14 cellular contexts compared by ENCODE assay signal in genomic region chr17:5919104-5919503, GRCh38.
DNase-seq lines count a peak whose midpoint lies in the region; FAIRE-seq and TF ChIP-seq lines count a peak whose summit lies in the region.
"Had no signal": no experiment of that assay in that cellular context is flagged by ENCODE, and none has a peak within 500 bp of the region (broad histone marks: within the 10 kb centered on the region; RNA-seq: fewer than 3 reads in every experiment).

No MANE protein-coding gene starts in this region.

- no peak overlapping the region for H2BK120ac ChIP-seq in H1 (replicated peaks; ENCODE audit: low read depth, low read length)

- TF ChIP-seq CTCF in H1 (IDR thresholded peaks at IDR 0.05; ENCODE audit: control extremely low read depth in 1 of 3, insufficient read depth in 1 of 3, low read depth in 1 of 3, low read length in 3 of 3) (no peak), spleen (IDR thresholded peaks at IDR 0.05 in 8 of 11, conservative IDR thresholded peaks at IDR 0.05 in 3 of 11) (no peak), MM.1S (IDR thresholded peaks at IDR 0.05; ENCODE audit: low read length) (no peak)

- no peak overlapping the region for H3K14ac ChIP-seq in H1 (ENCODE audit: insufficient read length)

- H3K27ac ChIP-seq in H1 (ENCODE audit: low read depth, low read length) (no peak overlapping the region), spleen (no peak overlapping the region), MM.1S (ENCODE audit: low read length) (no peak overlapping the region)
- no peak overlapping the region for H3K27ac ChIP-seq in CD8-positive, alpha-beta memory T cell (ENCODE audit: low read depth, low read length)
- H3K27ac ChIP-seq: BLaER1 treated with 17β-estradiol and CSF1 and Interleukin-3, amounts not matched to agents 10 nM and 100 nM had no signal

- H3K4me3 Mint-ChIP-seq in CD8-positive, alpha-beta memory T cell, result no peak overlapping the region
- H3K4me3 Mint-ChIP-seq: CD8-positive, alpha-beta T cell had no signal

- H3K56ac ChIP-seq in H1 (replicated peaks; ENCODE audit: insufficient read length, low read depth, low read length), result no peak overlapping the region

- peaks cover 7% of the 10 kb centered on the region for H3K4me1 ChIP-seq in HAP-1
- peaks cover 3 to 8% (median 4%) of the 10 kb centered on the region in 4 experiments for H3K4me1 ChIP-seq in H1 (replicated peaks in 1 of 4; ENCODE audit: control insufficient read depth in 3 of 4, insufficient read depth in 4 of 4, low read length in 3 of 4)
- no peaks in the 10 kb centered on the region for H3K4me1 ChIP-seq in spleen
- H3K4me1 ChIP-seq in MM.1S (ENCODE audit: low read length), result no peaks in the 10 kb centered on the region
- H3K4me1 ChIP-seq in CD8-positive, alpha-beta memory T cell (ENCODE audit: insufficient read depth, low read length), result no peaks in the 10 kb centered on the region
- H3K4me1 ChIP-seq: BLaER1 treated with 17β-estradiol and CSF1 and Interleukin-3, amounts not matched to agents 10 nM and 100 nM had no signal

- no peak overlapping the region for H2BK20ac ChIP-seq in H1 (ENCODE audit: low read length)

- CTCF ChIA-PET in H1 (lab: Charles Lee; ENCODE audit: partially characterized antibody), result no interaction called here
- CTCF ChIA-PET in CD8-positive, alpha-beta memory T cell (lab: Charles Lee), result no interaction called here

- no peaks in the 10 kb centered on the region for H3K9me3 Mint-ChIP-seq in CD8-positive, alpha-beta memory T cell
- H3K9me3 Mint-ChIP-seq: CD8-positive, alpha-beta T cell had no signal

- H3K9ac ChIP-seq in H1 (replicated peaks in 1 of 4; ENCODE audit: extremely low read depth in 1 of 4, low read depth in 3 of 4, low read length in 3 of 4) (no peak overlapping the region), MM.1S (ENCODE audit: low read length) (no peak overlapping the region)
- H3K9ac ChIP-seq: BLaER1 treated with 17β-estradiol and CSF1 and Interleukin-3, amounts not matched to agents 10 nM and 100 nM had no signal

- H3K9me2 ChIP-seq in MM.1S (replicated peaks; ENCODE audit: insufficient read depth, low read length), result no peaks in the 10 kb centered on the region

- H3K18ac ChIP-seq in H1 (ENCODE audit: extremely low read depth, low read length), result 0 out of 2 replicates have a peak overlapping the region, but pooled peaks have one; percentile 44

- 8 to 100% methylated on average over 1 to 4 of the region's 4 CpGs for WGBS in H1 (ENCODE audit: extremely low coverage in 1 of 2, insufficient coverage in 1 of 2, insufficient read length in 1 of 2, insufficient replicate concordance in 2 of 2, low coverage in 1 of 2, low lambda C conversion rate in 2 of 2, missing lambda C conversion rate in 1 of 2), 2 experiments
- WGBS in spleen, 5 donors, result 62 to 70% (median 68%) methylated on average over 4 of the region's 4 CpGs

- H2BK12ac ChIP-seq in H1 (ENCODE audit: low read depth, low read length), result no peak overlapping the region

- DNase-seq in HAP-1 (ENCODE audit: low spot score in 2 of 2) (peak; percentile 61 to 72), H1 (ENCODE audit: low read depth in 1 of 2, low spot score in 2 of 2) (peak in 1 of 2 experiments; percentile 29), iPS-NIHi11 (ENCODE audit: low spot score) (peak; percentile 62), spleen (peak; percentile 0), NCI-H1417 (lab: John Stamatoyannopoulos, UW) (no peak), MM.1S (no peak)
- no peak for DNase-seq in CD8-positive, alpha-beta memory T cell
- DNase-seq: CD8-positive, alpha-beta T cell; NCI-H1105; NCI-H1694 treated with DMSO at 0.1 percent for 48 hours; NK-92 treated with Interleukin-12 subunit alpha and Interleukin-12 subunit beta, amount 100 ng/mL, for 24 hours had no signal

- no peaks in the 10 kb centered on the region for H3K79me1 ChIP-seq in H1 (ENCODE audit: low read depth, low read length)

- TF ChIP-seq RAD21 in H1 (IDR thresholded peaks at IDR 0.05 in 1 of 2, conservative IDR thresholded peaks at IDR 0.05 in 1 of 2; ENCODE audit: low read depth in 2 of 2, low read length in 2 of 2), result no peak; a peak in 1 of 4 replicates

- H2BK15ac ChIP-seq in H1 (ENCODE audit: low read length), result no peak overlapping the region

- POLR2A ChIA-PET in H1 (lab: Charles Lee; ENCODE audit: partially characterized antibody), result no interaction called here
- POLR2A ChIA-PET in CD8-positive, alpha-beta memory T cell (lab: Charles Lee), result no interaction called here

- H3F3A ChIP-seq in MM.1S (ENCODE audit: insufficient read depth, low read length), result no peaks in the 10 kb centered on the region

- H4K91ac ChIP-seq in H1 (replicated peaks; ENCODE audit: insufficient read length, low read length), result no peak overlapping the region

- in situ Hi-C loops in HAP-1 (cut with MboI; ENCODE audit: low sequenced_read_pairs), result no loop called here

- H3K4me2 ChIP-seq in H1 (ENCODE audit: insufficient read depth in 1 of 2, low read depth in 2 of 2, low read length in 2 of 2) (peak overlapping the region; percentile 33 to 48; a peak in 2 of 4 replicates), MM.1S (ENCODE audit: low read depth, low read length) (no peak overlapping the region)
- H3K4me2 ChIP-seq: BLaER1 treated with 17β-estradiol and CSF1 and Interleukin-3, amounts not matched to agents 10 nM and 100 nM had no signal

- H4K20me1 ChIP-seq in H1 (replicated peaks in 1 of 2; ENCODE audit: control insufficient read depth in 1 of 2, insufficient read depth in 2 of 2, low read length in 2 of 2) (no peaks in the 10 kb centered on the region), MM.1S (ENCODE audit: insufficient read depth, low read length) (no peaks in the 10 kb centered on the region)
- H4K20me1 ChIP-seq: BLaER1 treated with 17β-estradiol and CSF1 and Interleukin-3, amounts not matched to agents 10 nM and 100 nM had no signal

- H2AK5ac ChIP-seq in H1 (ENCODE audit: low read depth, low read length), result no peak overlapping the region

- no peak overlapping the region for H2AFZ ChIP-seq in H1 (ENCODE audit: low read length)
- no peak overlapping the region for H2AFZ ChIP-seq in MM.1S (ENCODE audit: low read length)

- H3K79me2 ChIP-seq in H1 (ENCODE audit: control insufficient read depth in 1 of 2, insufficient read depth in 2 of 2, low read length in 2 of 2) (no peaks in the 10 kb centered on the region), MM.1S (ENCODE audit: low read length) (no peaks in the 10 kb centered on the region)

- no peak overlapping the region for H3K23ac ChIP-seq in H1 (ENCODE audit: insufficient read length)

- no peak for TF ChIP-seq EP300 in H1 (IDR thresholded peaks at IDR 0.05; ENCODE audit: borderline replicate concordance in 1 of 2, low read depth in 2 of 2, low read length in 2 of 2)

- H3K27me3 ChIP-seq in HAP-1 (ENCODE audit: low read depth) (no peaks in the 10 kb centered on the region), H1 (replicated peaks in 1 of 4; ENCODE audit: control insufficient read depth in 3 of 4, extremely low read depth in 1 of 4, insufficient read depth in 3 of 4, low read length in 3 of 4) (no peaks in the 10 kb centered on the region), spleen (replicated peaks in 1 of 7) (peaks cover 0 to 14% (median 0%) of the 10 kb centered on the region in 7 donors), MM.1S (replicated peaks; ENCODE audit: insufficient read depth, low read length) (no peaks in the 10 kb centered on the region)
- H3K27me3 ChIP-seq in CD8-positive, alpha-beta memory T cell (ENCODE audit: insufficient read depth, low read length, poor library complexity, severe bottlenecking), result no peaks in the 10 kb centered on the region
- H3K27me3 ChIP-seq: BLaER1 treated with 17β-estradiol and CSF1 and Interleukin-3, amounts not matched to agents 10 nM and 100 nM had no signal

- H4K8ac ChIP-seq in H1 (ENCODE audit: extremely low read depth, insufficient read depth, low read length), result no peak overlapping the region

- intact Hi-C loops in spleen (cut with DNase I; ENCODE audit: low total_unique reads), result no loop called here

- H3K23me2 ChIP-seq in H1 (ENCODE audit: low read depth, low read length), result no peaks in the 10 kb centered on the region

- H3K36me3 ChIP-seq in HAP-1 (replicated peaks), result no peaks in the 10 kb centered on the region
- no peaks in the 10 kb centered on the region for H3K36me3 ChIP-seq in H1 (ENCODE audit: control insufficient read depth in 2 of 4, insufficient read depth in 4 of 4, low read length in 3 of 4)
- no peaks in the 10 kb centered on the region for H3K36me3 ChIP-seq in spleen
- no peaks in the 10 kb centered on the region for H3K36me3 ChIP-seq in MM.1S (replicated peaks; ENCODE audit: insufficient read depth, low read length)
- H3K36me3 ChIP-seq in CD8-positive, alpha-beta memory T cell (ENCODE audit: insufficient read depth, low read length), result no peaks in the 10 kb centered on the region
- H3K36me3 ChIP-seq: BLaER1 treated with 17β-estradiol and CSF1 and Interleukin-3, amounts not matched to agents 10 nM and 100 nM had no signal

- FAIRE-seq in H1 (lab: Jason Lieb, UNC), result peak; percentile 19
- FAIRE-seq: K562, RCC 7860 had no signal

- H3K4me3 ChIP-seq in HAP-1, result no peak overlapping the region
- peak overlapping the region in 1 of 4 experiments; percentile 26; a peak in 1 of 8 replicates for H3K4me3 ChIP-seq in H1 (ENCODE audit: extremely low read depth in 1 of 4, insufficient read depth in 2 of 4, low read depth in 3 of 4, low read length in 4 of 4)
- H3K4me3 ChIP-seq in spleen, result no peak overlapping the region
- no peak overlapping the region for H3K4me3 ChIP-seq in MM.1S (ENCODE audit: low read length)
- H3K4me3 ChIP-seq in CD8-positive, alpha-beta memory T cell (ENCODE audit: low read length), result no peak overlapping the region
- H3K4me3 ChIP-seq: BLaER1 treated with 17β-estradiol and CSF1 and Interleukin-3, amounts not matched to agents 10 nM and 100 nM; K562 had no signal

- peak overlapping the region; percentile 92; the same call in 1 of the 2 replicates for H2BK5ac ChIP-seq in H1 (ENCODE audit: low read depth, low read length)

- H3K27me3 Mint-ChIP-seq in CD8-positive, alpha-beta memory T cell, result peaks cover 1 to 13% of the 10 kb centered on the region in 2 donors

- no peaks in the 10 kb centered on the region for H3K9me3 ChIP-seq in HAP-1
- H3K9me3 ChIP-seq in H1 (ENCODE audit: insufficient read depth in 2 of 2, low read depth in 1 of 2, low read length in 1 of 2), result no peaks in the 10 kb centered on the region
- H3K9me3 ChIP-seq in spleen, result no peaks in the 10 kb centered on the region
- no peaks in the 10 kb centered on the region for H3K9me3 ChIP-seq in MM.1S (replicated peaks; ENCODE audit: insufficient read depth, low read length)
- H3K9me3 ChIP-seq in CD8-positive, alpha-beta memory T cell (ENCODE audit: low read length), result no peaks in the 10 kb centered on the region
- H3K9me3 ChIP-seq: BLaER1 treated with 17β-estradiol and CSF1 and Interleukin-3, amounts not matched to agents 10 nM and 100 nM had no signal

- H3K27ac Mint-ChIP-seq in CD8-positive, alpha-beta memory T cell, result no peak overlapping the region
- H3K27ac Mint-ChIP-seq: CD8-positive, alpha-beta T cell had no signal

- H3K4ac ChIP-seq in H1 (replicated peaks; ENCODE audit: insufficient read length, low read depth, low read length), result no peak overlapping the region

- no peak for TF ChIP-seq POLR2A in H1 (IDR thresholded peaks at IDR 0.05; ENCODE audit: control extremely low read depth in 1 of 2, low read depth in 2 of 2, low read length in 2 of 2)
- no peak for TF ChIP-seq POLR2A in spleen (IDR thresholded peaks at IDR 0.05)

- no peak overlapping the region for H4K5ac ChIP-seq in H1 (ENCODE audit: insufficient read length, low read depth, low read length)

- peaks cover 0 to 2% (median 0%) of the 10 kb centered on the region in 3 donors for H3K4me1 Mint-ChIP-seq in CD8-positive, alpha-beta memory T cell

- no peaks in the 10 kb centered on the region for H3K36me3 Mint-ChIP-seq in CD8-positive, alpha-beta memory T cell
- H3K36me3 Mint-ChIP-seq: CD8-positive, alpha-beta T cell had no signal

Comparison
In these comparisons a context has a peak if more than half of its experiments do, and no peak if none do; other contexts are left out.
1. DNase-seq: peak in HAP-1 (2 of 2), iPS-NIHi11 (single experiment) and spleen (single experiment); none in NCI-H1417 (0 of 3), MM.1S (single experiment) and CD8-positive, alpha-beta memory T cell (0 of 5).